In genomic region chr7:18474944-18475343, GRCh38 we compare ENCODE assay signal across 1 cellular context.
TF ChIP-seq lines count a peak whose summit lies in the region.

No MANE protein-coding gene starts in this region.

TF ChIP-seq in H1, 55 proteins besides CTCF, POLR2A, EP300 and RAD21:
- TF ChIP-seq ASH2L (IDR thresholded peaks at IDR 0.05; ENCODE audit: low read length) (no peak), EZH2 (IDR thresholded peaks at IDR 0.05; ENCODE audit: low read depth, low read length, severe bottlenecking) (no peak), CHD2 (IDR thresholded peaks at IDR 0.05; ENCODE audit: low read length) (no peak), PHF8 (conservative IDR thresholded peaks at IDR 0.05; ENCODE audit: low read depth, low read length) (no peak), CEBPB (IDR thresholded peaks at IDR 0.05; ENCODE audit: low read depth, low read length) (no peak), GTF2F1 (IDR thresholded peaks at IDR 0.05; ENCODE audit: borderline replicate concordance, low read depth, low read length) (no peak), SP4 (IDR thresholded peaks at IDR 0.05; ENCODE audit: low read length) (no peak), NANOG (IDR thresholded peaks at IDR 0.05; ENCODE audit: insufficient read depth, low read depth, low read length, poor library complexity, severe bottlenecking) (no peak), TAF7 (optimal IDR thresholded peaks at IDR 0.05; ENCODE audit: borderline replicate concordance, low read depth, low read length) (no peak), CBX5 (IDR thresholded peaks at IDR 0.05; ENCODE audit: low read depth, low read length) (no peak), CHD1 (IDR thresholded peaks at IDR 0.05; ENCODE audit: low read depth, low read length) (no peak), BRCA1 (IDR thresholded peaks at IDR 0.05; ENCODE audit: low read depth, low read length) (no peak), SP1 (IDR thresholded peaks at IDR 0.05; ENCODE audit: low read depth, low read length) (no peak), CTBP2 (IDR thresholded peaks at IDR 0.05; ENCODE audit: borderline replicate concordance, insufficient read depth, insufficient read length, low read length) (no peak), ZNF274 (IDR thresholded peaks at IDR 0.05; ENCODE audit: borderline replicate concordance, extremely low read depth, low read length) (no peak), FOSL1 (IDR thresholded peaks at IDR 0.05; ENCODE audit: insufficient read depth, low read depth, low read length) (no peak), SUZ12 (IDR thresholded peaks at IDR 0.05; ENCODE audit: low read length) (no peak)
